ENCODE assay signal across 17 cellular contexts in the genomic region with DNA sequence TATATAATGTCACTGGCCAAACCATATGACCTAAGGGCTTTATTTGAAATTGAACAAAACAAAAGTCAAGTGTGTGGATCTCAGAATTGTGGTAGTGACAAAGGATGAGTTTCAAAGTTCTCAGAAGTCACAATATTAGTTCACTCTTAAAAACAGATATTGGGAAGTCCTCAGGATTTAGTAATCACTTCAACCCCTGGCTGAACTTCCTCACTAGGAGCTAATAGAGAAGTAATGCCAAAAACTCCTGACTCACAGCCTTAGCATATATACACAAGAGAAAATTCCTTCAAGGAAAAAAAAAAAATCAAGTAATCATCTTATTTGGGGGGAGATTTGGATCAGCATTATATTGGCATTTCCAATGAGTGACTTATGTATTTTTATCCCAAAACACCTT.
A peak's percentile ranks its signal among the peaks of the same experiment; 100 is the strongest.
DNase-seq lines count a peak whose midpoint lies in the region; ATAC-seq, FAIRE-seq and TF ChIP-seq lines count a peak whose summit lies in the region.
"Had no signal": no experiment of that assay in that cellular context is flagged by ENCODE, and none has a peak within 500 bp of the region (broad histone marks: within the 10 kb centered on the region; RNA-seq: fewer than 3 reads in every experiment).

No MANE protein-coding gene starts in this region.

- H3K9me3 Mint-ChIP-seq in IgD-negative memory B cell: no peaks in the 10 kb centered on the region
- no peaks in the 10 kb centered on the region for H3K9me3 Mint-ChIP-seq in naive thymus-derived CD4-positive, alpha-beta T cell
- no peaks in the 10 kb centered on the region for H3K9me3 Mint-ChIP-seq in activated CD8-positive, alpha-beta T cell treated with anti-CD3 and anti-CD28 coated beads for 36 hours
- H3K9me3 Mint-ChIP-seq: activated T-helper 1 cell treated with anti-CD3 and anti-CD28 coated beads, Interleukin-12 subunit alpha, Interleukin-12 subunit beta, Interleukin-2, Interleukin-4 antibody, amounts not matched to agents 30 ng/mL and 10 ng/mL and 1 ng/mL, durations not matched to agents 14 hours and 24 hours and 36 hours; central memory CD8-positive, alpha-beta T cell had no signal

- no peaks in the 10 kb centered on the region for H3K9me3 ChIP-seq in naive thymus-derived CD4-positive, alpha-beta T cell (ENCODE audit: control insufficient read depth in 2 of 3, low read length in 3 of 3)
- H3K9me3 ChIP-seq: MG63 had no signal

- no peaks in the 10 kb centered on the region for H3K36me3 ChIP-seq in naive thymus-derived CD4-positive, alpha-beta T cell (ENCODE audit: control insufficient read depth in 2 of 3, insufficient read depth in 3 of 3, low read length in 3 of 3)
- H3K36me3 ChIP-seq: MG63 had no signal

- intact Hi-C loops in naive thymus-derived CD4-positive, alpha-beta T cell (cut with micrococcal nuclease): no loop called here
- intact Hi-C loops in activated CD8-positive, alpha-beta T cell treated with anti-CD3 and anti-CD28 coated beads for 36 hours (cut with micrococcal nuclease): no loop called here

- peak overlapping the region in 2 of 3 donors; percentile 8 to 28 for H3K27ac Mint-ChIP-seq in IgD-negative memory B cell
- H3K27ac Mint-ChIP-seq in naive thymus-derived CD4-positive, alpha-beta T cell: no peak overlapping the region
- H3K27ac Mint-ChIP-seq in activated CD8-positive, alpha-beta T cell treated with anti-CD3 and anti-CD28 coated beads for 36 hours: no peak overlapping the region
- H3K27ac Mint-ChIP-seq: activated T-helper 1 cell treated with anti-CD3 and anti-CD28 coated beads, Interleukin-12 subunit alpha, Interleukin-12 subunit beta, Interleukin-2, Interleukin-4 antibody, amounts not matched to agents 30 ng/mL and 10 ng/mL and 1 ng/mL, durations not matched to agents 14 hours and 24 hours and 36 hours had no signal

- no peaks in the 10 kb centered on the region for H3K27me3 Mint-ChIP-seq in IgD-negative memory B cell
- no peaks in the 10 kb centered on the region for H3K27me3 Mint-ChIP-seq in naive thymus-derived CD4-positive, alpha-beta T cell
- H3K27me3 Mint-ChIP-seq in activated CD8-positive, alpha-beta T cell treated with anti-CD3 and anti-CD28 coated beads for 36 hours: no peaks in the 10 kb centered on the region
- H3K27me3 Mint-ChIP-seq: central memory CD8-positive, alpha-beta T cell had no signal

- H3K4me3 ChIP-seq in naive thymus-derived CD4-positive, alpha-beta T cell (ENCODE audit: low read length): no peak overlapping the region
- H3K4me3 ChIP-seq: GM12878, MG63, skin epidermis had no signal

- POLR2A ChIA-PET in naive thymus-derived CD4-positive, alpha-beta T cell (lab: Charles Lee): no interaction called here
- POLR2A ChIA-PET in activated CD8-positive, alpha-beta T cell treated with anti-CD3 and anti-CD28 coated beads for 36 hours (lab: Charles Lee): no interaction called here

- H3K36me3 Mint-ChIP-seq in IgD-negative memory B cell: peaks cover under 1% of the 10 kb centered on the region
- peaks cover 5 to 18% (median 10%) of the 10 kb centered on the region in 5 donors for H3K36me3 Mint-ChIP-seq in naive thymus-derived CD4-positive, alpha-beta T cell
- peaks cover 4% of the 10 kb centered on the region for H3K36me3 Mint-ChIP-seq in activated CD8-positive, alpha-beta T cell treated with anti-CD3 and anti-CD28 coated beads for 36 hours (ENCODE audit: low read depth)

- no peak for TF ChIP-seq CTCF in activated CD8-positive, alpha-beta T cell treated with anti-CD3 and anti-CD28 coated beads for 36 hours (IDR thresholded peaks at IDR 0.05)

- H3K4me1 ChIP-seq in naive thymus-derived CD4-positive, alpha-beta T cell (ENCODE audit: control insufficient read depth in 2 of 2, insufficient read depth in 2 of 2, low read length in 2 of 2): no peaks in the 10 kb centered on the region

- no peak overlapping the region for H3K27ac ChIP-seq in naive thymus-derived CD4-positive, alpha-beta T cell (ENCODE audit: low read depth, low read length)
- no peak overlapping the region for H3K27ac ChIP-seq in substantia nigra (ENCODE audit: low read depth, low read length, poor library complexity, severe bottlenecking)

- FAIRE-seq in colon (lab: Jason Lieb, UNC): peak; percentile 18
- FAIRE-seq: D721Med, GM12878, urothelium cell line had no signal

- H3K4me1 Mint-ChIP-seq in IgD-negative memory B cell: peaks cover 11 to 27% (median 16%) of the 10 kb centered on the region in 3 donors
- H3K4me1 Mint-ChIP-seq in naive thymus-derived CD4-positive, alpha-beta T cell: peaks cover 4 to 29% (median 16%) of the 10 kb centered on the region in 7 donors
- H3K4me1 Mint-ChIP-seq in activated CD8-positive, alpha-beta T cell treated with anti-CD3 and anti-CD28 coated beads for 36 hours (ENCODE audit: low read depth): peaks cover 18% of the 10 kb centered on the region

- DNase-seq in AML-193 (lab: John Stamatoyannopoulos, UW) (peak; percentile 72 to 75), substantia nigra (lab: John Stamatoyannopoulos, UW) (no peak), globus pallidus (ENCODE audit: low spot score) (no peak)
- DNase-seq in naive thymus-derived CD4-positive, alpha-beta T cell: no peak
- DNase-seq in activated CD8-positive, alpha-beta T cell treated with anti-CD3 and anti-CD28 coated beads for 36 hours: no peak
- DNase-seq: MG63, NCI-H510A treated with DMSO at 0.1 percent for 48 hours had no signal

- CTCF ChIA-PET in naive thymus-derived CD4-positive, alpha-beta T cell (lab: Charles Lee): interaction anchor here (1.2 kb wide), 1 partner anchor 123 kb away, joined by 3 read pairs; no protein-coding TSS in a partner anchor
- CTCF ChIA-PET in activated CD8-positive, alpha-beta T cell treated with anti-CD3 and anti-CD28 coated beads for 36 hours (lab: Charles Lee): interaction anchor here (1.2 kb wide), 1 partner anchor 14 kb away, joined by 3 read pairs; no protein-coding TSS in a partner anchor

- H3K27me3 ChIP-seq in naive thymus-derived CD4-positive, alpha-beta T cell (ENCODE audit: control insufficient read depth in 2 of 2, insufficient read depth in 2 of 2, low read length in 2 of 2): no peaks in the 10 kb centered on the region
- H3K27me3 ChIP-seq: MG63 had no signal

- ATAC-seq in naive thymus-derived CD4-positive, alpha-beta T cell: peak; percentile 72
- no peak for ATAC-seq in activated CD8-positive, alpha-beta T cell treated with anti-CD3 and anti-CD28 coated beads for 36 hours
- no peak for ATAC-seq in GM18502 (IDR thresholded peaks at IDR 0.05; ENCODE audit: poor library complexity, unreplicated experiment)
- ATAC-seq: activated CD4-positive, CD25-positive, alpha-beta regulatory T cell treated with anti-CD3 and anti-CD28 coated beads, Interleukin-2, amount 50 U/mL, for 24 hours; GM12878 had no signal

- no peak overlapping the region for H3K4me3 Mint-ChIP-seq in IgD-negative memory B cell
- no peak overlapping the region for H3K4me3 Mint-ChIP-seq in naive thymus-derived CD4-positive, alpha-beta T cell
- no peak overlapping the region for H3K4me3 Mint-ChIP-seq in activated CD8-positive, alpha-beta T cell treated with anti-CD3 and anti-CD28 coated beads for 36 hours
- H3K4me3 Mint-ChIP-seq: activated T-helper 1 cell treated with anti-CD3 and anti-CD28 coated beads, Interleukin-12 subunit alpha, Interleukin-12 subunit beta, Interleukin-2, Interleukin-4 antibody, amounts not matched to agents 30 ng/mL and 10 ng/mL and 1 ng/mL, durations not matched to agents 14 hours and 24 hours and 36 hours; central memory CD8-positive, alpha-beta T cell had no signal

Comparison
In these comparisons a context has a peak if more than half of its experiments do, and no peak if none do; other contexts are left out.
1. DNase-seq: peak in AML-193 (2 of 2); none in naive thymus-derived CD4-positive, alpha-beta T cell (0 of 9), substantia nigra (0 of 49), activated CD8-positive, alpha-beta T cell treated with anti-CD3 and anti-CD28 coated beads for 36 hours (single experiment) and globus pallidus (single experiment).
2. H3K27ac Mint-ChIP-seq: peak in IgD-negative memory B cell (2 of 3); none in naive thymus-derived CD4-positive, alpha-beta T cell (0 of 9) and activated CD8-positive, alpha-beta T cell treated with anti-CD3 and anti-CD28 coated beads for 36 hours (single experiment).